Comparison of ENCODE assay signal across 8 cellular contexts in genomic region chr9:113587471-113588031, GRCh38.
DNase-seq lines count a peak whose midpoint lies in the region; ATAC-seq and TF ChIP-seq lines count a peak whose summit lies in the region.

No MANE protein-coding gene starts in this region.

- TF ChIP-seq POLR2A in NB4 (IDR thresholded peaks at IDR 0.05; ENCODE audit: extremely low read depth, insufficient read length), result no peak

- peaks cover 25% of the 10 kb centered on the region for H3K4me1 ChIP-seq in mucosa of stomach (ENCODE audit: control insufficient read depth, insufficient read depth, low read length)

- peaks cover 3% of the 10 kb centered on the region for H3K36me3 ChIP-seq in mucosa of stomach (ENCODE audit: control insufficient read depth, insufficient read depth, low read length)

- H3K4me1 Mint-ChIP-seq in endothelial cell (ENCODE audit: unreplicated experiment), result peaks cover 69% of the 10 kb centered on the region

- no peaks in the 10 kb centered on the region for H3K9me3 Mint-ChIP-seq in endothelial cell (ENCODE audit: unreplicated experiment)

- ATAC-seq in GM18511 (IDR thresholded peaks at IDR 0.05; ENCODE audit: unreplicated experiment) (no peak), HG02588 (IDR thresholded peaks at IDR 0.05; ENCODE audit: unreplicated experiment) (no peak), GM19351 (IDR thresholded peaks at IDR 0.05; ENCODE audit: unreplicated experiment) (no peak)

- H3K27ac Mint-ChIP-seq in endothelial cell (ENCODE audit: unreplicated experiment), result peak overlapping the region; percentile 99

- no peak overlapping the region for H3K4me3 Mint-ChIP-seq in endothelial cell (ENCODE audit: unreplicated experiment)

- H3K4me3 ChIP-seq in NB4 (ENCODE audit: low read depth, low read length), result no peak overlapping the region
- H3K4me3 ChIP-seq in mucosa of stomach (ENCODE audit: low read length), result no peak overlapping the region

- H3K36me3 Mint-ChIP-seq in endothelial cell (ENCODE audit: low read depth, unreplicated experiment), result peaks cover 38% of the 10 kb centered on the region

- TF ChIP-seq CTCF in AG09319 (IDR thresholded peaks at IDR 0.05; ENCODE audit: low read depth, low read length), result peak; percentile 10
- peak; percentile 20 for TF ChIP-seq CTCF in NB4 (IDR thresholded peaks at IDR 0.05; ENCODE audit: low read depth, low read length)
- TF ChIP-seq CTCF in endothelial cell (IDR thresholded peaks at IDR 0.05; ENCODE audit: unreplicated experiment), result no peak

- no peaks in the 10 kb centered on the region for H3K27me3 ChIP-seq in mucosa of stomach (ENCODE audit: control insufficient read depth, insufficient read depth, low read length)

- DNase-seq in AG09319 (ENCODE audit: extremely low read depth, low read depth) (no peak), NB4 (ENCODE audit: low read depth) (peak; percentile 45), endothelial cell (ENCODE audit: low spot score) (peak; percentile 60), NCI-H2081 treated with DMSO at 0.1 percent for 48 hours (lab: John Stamatoyannopoulos, UW) (no peak)

- peak overlapping the region; percentile 9 for H3K9ac ChIP-seq in mucosa of stomach (ENCODE audit: low read length)

- H3K27me3 Mint-ChIP-seq in endothelial cell (ENCODE audit: unreplicated experiment), result peaks cover 27% of the 10 kb centered on the region

- no peaks in the 10 kb centered on the region for H3K9me3 ChIP-seq in mucosa of stomach (ENCODE audit: control insufficient read depth, low read length)

Comparison
In these comparisons a context has a peak if more than half of its experiments do, and no peak if none do; other contexts are left out.
1. DNase-seq: peak in NB4 (single experiment) and endothelial cell (single experiment); none in AG09319 (single experiment) and NCI-H2081 treated with DMSO at 0.1 percent for 48 hours (single experiment).